Comparison of ENCODE assay signal across 30 cellular contexts in genomic region chr12:128734391-128734790, GRCh38.
"Had no signal": no experiment of that assay in that cellular context is flagged by ENCODE, and none has a peak within 500 bp of the region (broad histone marks: within the 10 kb centered on the region; RNA-seq: fewer than 3 reads in every experiment).

No MANE protein-coding gene starts in this region.

- H3K27ac ChIP-seq: coronary artery, esophagus muscularis mucosa, foreskin keratinocyte, gastroesophageal sphincter, heart left ventricle, neutrophil, pancreas, right lobe of liver, suprapubic skin, transverse colon, upper lobe of right lung, vagina had no signal

- H3K4me3 Mint-ChIP-seq: memory B cell; mesothelial cell of epicardium; naive B cell; nephron progenitor cell; stimulated activated naive CD8-positive, alpha-beta T cell treated with anti-CD3 and anti-CD28 coated beads, Interleukin-15, amount 100 ng/mL, for 72 hours had no signal

- H3K27ac Mint-ChIP-seq: memory B cell; mesothelial cell of epicardium; naive B cell; nephron progenitor cell; stimulated activated naive CD8-positive, alpha-beta T cell treated with anti-CD3 and anti-CD28 coated beads, Interleukin-15, amount 100 ng/mL, for 72 hours had no signal

- H3K4me1 Mint-ChIP-seq: memory B cell; mesothelial cell of epicardium; naive B cell; stimulated activated naive CD8-positive, alpha-beta T cell treated with anti-CD3 and anti-CD28 coated beads, Interleukin-15, amount 100 ng/mL, for 72 hours had no signal

- H3K27me3 ChIP-seq: foreskin keratinocyte, pancreas, right lobe of liver, transverse colon, vagina had no signal

- H3K4me3 ChIP-seq: coronary artery, esophagus muscularis mucosa, gastroesophageal sphincter, heart left ventricle, lung, mucosa of descending colon, pancreas, right lobe of liver, suprapubic skin, transverse colon, upper lobe of right lung, vagina had no signal

- ATAC-seq: foreskin keratinocyte; gastroesophageal sphincter; heart left ventricle; left lobe of liver; mucosa of descending colon; pancreas; right lobe of liver; stimulated activated naive CD8-positive, alpha-beta T cell treated with anti-CD3 and anti-CD28 coated beads, Interleukin-15, amount 100 ng/mL, for 72 hours; upper lobe of right lung had no signal

- H3K36me3 ChIP-seq: esophagus muscularis mucosa, gastroesophageal sphincter, heart left ventricle, neutrophil, pancreas, right lobe of liver, suprapubic skin, transverse colon, upper lobe of right lung, vagina had no signal

- H3K4me1 ChIP-seq: esophagus muscularis mucosa, foreskin keratinocyte, gastroesophageal sphincter, heart left ventricle, pancreas, right lobe of liver, suprapubic skin, transverse colon, upper lobe of right lung, vagina had no signal

- H3K36me3 Mint-ChIP-seq: mesothelial cell of epicardium had no signal

- H3K9me3 ChIP-seq: esophagus muscularis mucosa, gastroesophageal sphincter, mucosa of descending colon, neutrophil, pancreas, right lobe of liver, transverse colon, upper lobe of right lung, vagina had no signal

- DNase-seq: dermis blood vessel endothelial cell; effector memory CD4-positive, alpha-beta T cell; foreskin keratinocyte; heart left ventricle; hippocampal formation; kidney; mucosa of descending colon; naive B cell; nephron progenitor cell; pancreas; right lobe of liver; small intestine; stimulated activated CD4-positive, alpha-beta T cell treated with anti-CD3 and anti-CD28 coated beads, Interleukin-12 subunit alpha, Interleukin-12 subunit beta, amount 100 ng/mL, for 4 hours; stimulated activated CD4-positive, alpha-beta T cell treated with anti-CD3 and anti-CD28 coated beads, Interleukin-1b, Interleukin-23, amount 100 ng/mL, for 48 hours; stimulated activated CD4-positive, alpha-beta T cell treated with anti-CD3 and anti-CD28 coated beads, Interleukin-4, amount 100 ng/mL, for 1 hour; stimulated activated CD8-positive, alpha-beta memory T cell treated with anti-CD3 and anti-CD28 coated beads, Interleukin-4, amount 100 ng/mL, for 48 hours; stimulated activated naive CD4-positive, alpha-beta T cell; stimulated activated naive CD8-positive, alpha-beta T cell treated with anti-CD3 and anti-CD28 coated beads, Interleukin-15, amount 100 ng/mL, for 72 hours; transverse colon; upper lobe of right lung had no signal
